In genomic region chr10:27413387-27413786, GRCh38 we compare ENCODE assay signal across 16 cellular contexts.
"Had no signal": no experiment of that assay in that cellular context is flagged by ENCODE, and none has a peak within 500 bp of the region (broad histone marks: within the 10 kb centered on the region; RNA-seq: fewer than 3 reads in every experiment).

No MANE protein-coding gene starts in this region.

- H3K27ac ChIP-seq: dorsolateral prefrontal cortex, lower lobe of right lung had no signal

- H3K4me3 ChIP-seq: dorsolateral prefrontal cortex had no signal

- DNase-seq: activated CD4-positive, alpha-beta T cell treated with anti-CD3 and anti-CD28 coated beads, Interleukin-2, amount 10 ng/mL, durations not matched to agents 24 days and 14 days; activated CD8-positive, alpha-beta T cell treated with anti-CD3 and anti-CD28 coated beads for 36 hours; activated naive CD4-positive, alpha-beta T cell; activated naive CD8-positive, alpha-beta T cell treated with anti-CD3 and anti-CD28 coated beads for 36 hours; activated T-cell treated with anti-CD3 and anti-CD28 coated beads, Interleukin-2, amount 50 U/mL, for 1 hour; amygdala; dorsolateral prefrontal cortex; foreskin melanocyte; glutamatergic neuron; immature natural killer cell; naive thymus-derived CD8-positive, alpha-beta T cell; T-helper 1 cell; T-helper 9 cell; trophoblast cell had no signal

- H3K4me1 ChIP-seq: lower lobe of right lung had no signal

- ATAC-seq: activated CD8-positive, alpha-beta T cell treated with anti-CD3 and anti-CD28 coated beads for 36 hours; activated T-helper 17 cell treated with anti-CD3 and anti-CD28 coated beads, Interleukin-2, amount 50 U/mL, for 72 hours; naive thymus-derived CD8-positive, alpha-beta T cell had no signal

- H3K36me3 ChIP-seq: lower lobe of right lung had no signal

- H3K9me3 ChIP-seq: lower lobe of right lung had no signal
